ENCODE assay signal across 2 cellular contexts in genomic region chr2:23482188-23482587, GRCh38.
TF ChIP-seq lines count a peak whose summit lies in the region.

No MANE protein-coding gene starts in this region.

TF ChIP-seq in H1, 55 proteins besides CTCF, POLR2A, EP300 and RAD21:
- no peak for TF ChIP-seq SP2 (IDR thresholded peaks at IDR 0.05; ENCODE audit: low read length)
- TF ChIP-seq RFX5 (IDR thresholded peaks at IDR 0.05; ENCODE audit: borderline replicate concordance, low read depth, low read length) = no peak
- no peak for TF ChIP-seq SIX5 (IDR thresholded peaks at IDR 0.05; ENCODE audit: low read depth, low read length)
- no peak for TF ChIP-seq TAF1 (IDR thresholded peaks at IDR 0.05; ENCODE audit: low read depth, low read length)
TF ChIP-seq in H1: peak in this region for 0.

TF ChIP-seq in HepG2, 621 proteins besides CTCF, POLR2A, EP300 and RAD21:
- TF ChIP-seq AHDC1 (CRISPR knock-in tag; IDR thresholded peaks at IDR 0.05; ENCODE audit: borderline replicate concordance) (no peak), ZKSCAN8 (CRISPR knock-in tag; IDR thresholded peaks at IDR 0.05; ENCODE audit: borderline replicate concordance) (no peak), MBNL3 (CRISPR knock-in tag; conservative IDR thresholded peaks at IDR 0.05) (no peak), ZSCAN9 (CRISPR knock-in tag; IDR thresholded peaks at IDR 0.05; ENCODE audit: borderline replicate concordance) (no peak), RAD51 (IDR thresholded peaks at IDR 0.05; ENCODE audit: borderline replicate concordance) (no peak), ZNF350 (CRISPR knock-in tag; IDR thresholded peaks at IDR 0.05; ENCODE audit: borderline replicate concordance, low read depth) (no peak), ZNF780A (CRISPR knock-in tag; IDR thresholded peaks at IDR 0.05) (no peak), ZNF839 (CRISPR knock-in tag; IDR thresholded peaks at IDR 0.05; ENCODE audit: borderline replicate concordance) (no peak), CCAR2 (optimal IDR thresholded peaks at IDR 0.05; ENCODE audit: low read depth, low read length) (no peak), ZNF280D (CRISPR knock-in tag; IDR thresholded peaks at IDR 0.05) (no peak), MEF2D (CRISPR knock-in tag; IDR thresholded peaks at IDR 0.05) (no peak)
